8 cellular contexts compared by ENCODE assay signal in the genomic region with DNA sequence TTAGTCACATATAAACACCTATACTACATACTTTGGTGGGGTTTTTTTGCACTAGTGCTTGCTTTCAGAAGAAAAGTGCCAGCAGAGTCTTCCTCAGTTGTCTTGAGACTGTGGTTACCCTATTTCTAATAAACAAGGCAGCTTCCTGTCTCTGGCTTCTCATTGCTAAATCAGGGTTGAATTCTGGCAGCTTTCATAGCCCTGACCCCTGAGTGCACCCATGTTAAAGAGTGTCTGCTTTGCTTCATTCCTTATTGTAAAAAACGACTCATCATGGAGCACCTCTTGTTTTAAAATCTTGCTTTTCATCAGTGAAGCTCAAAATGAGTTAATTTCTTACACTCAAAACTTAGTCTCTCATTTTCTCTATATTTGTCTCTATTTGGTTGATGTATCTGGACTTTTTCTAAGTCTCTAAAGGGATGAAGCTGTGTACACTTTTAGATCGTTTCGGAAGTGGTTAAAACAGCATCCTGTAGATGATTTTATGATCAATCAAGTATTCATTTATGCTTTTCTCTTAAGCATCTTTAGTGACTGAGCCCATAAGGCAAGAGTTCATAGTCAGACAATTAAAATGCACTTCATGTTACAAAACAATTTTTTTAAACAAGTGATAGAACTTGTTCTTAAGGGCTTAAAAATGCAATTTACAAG.
A peak's percentile ranks its signal among the peaks of the same experiment; 100 is the strongest.
DNase-seq lines count a peak whose midpoint lies in the region; ATAC-seq and TF ChIP-seq lines count a peak whose summit lies in the region.

No MANE protein-coding gene starts in this region.

- no peaks in the 10 kb centered on the region for H3K27me3 Mint-ChIP-seq in activated CD8-positive, alpha-beta T cell treated with anti-CD3 and anti-CD28 coated beads, Interleukin-2, amount 10 ng/mL, durations not matched to agents 7 days and 5 days (ENCODE audit: low read depth)
- H3K27me3 Mint-ChIP-seq in progenitor cell of endocrine pancreas (no peaks in the 10 kb centered on the region), Calu3 (ENCODE audit: unreplicated experiment) (no peaks in the 10 kb centered on the region)

- H3K36me3 ChIP-seq in lower lobe of right lung, result no peaks in the 10 kb centered on the region

- H3K27ac Mint-ChIP-seq in activated CD8-positive, alpha-beta T cell treated with anti-CD3 and anti-CD28 coated beads, Interleukin-2, amount 10 ng/mL, durations not matched to agents 7 days and 5 days, result peak overlapping the region; percentile 90
- no peak overlapping the region for H3K27ac Mint-ChIP-seq in progenitor cell of endocrine pancreas
- H3K27ac Mint-ChIP-seq in Calu3 (ENCODE audit: unreplicated experiment), result no peak overlapping the region

- no peak overlapping the region for H3K4me3 ChIP-seq in lower lobe of right lung

- POLR2A ChIA-PET in activated CD8-positive, alpha-beta T cell treated with anti-CD3 and anti-CD28 coated beads, Interleukin-2, amount 10 ng/mL, durations not matched to agents 7 days and 5 days (lab: Charles Lee), result interaction anchor here (0.7 to 2.0 kb wide), 8 partner anchors 8 to 225 kb away, joined by 3 to 18 read pairs (median 4); no protein-coding TSS in a partner anchor

- intact Hi-C loops in Right ventricle myocardium inferior (cut with DNase I), result no loop called here
- intact Hi-C loops in cardiac septum (cut with DNase I), result loop anchor here (2.0 kb wide), 1 partner anchor 73 kb away; the partner anchor contains the start of gene KLF12
- intact Hi-C loops in lower lobe of right lung (cut with DNase I), result no loop called here
- intact Hi-C loops in Calu3 (cut with micrococcal nuclease; ENCODE audit: unreplicated experiment), result no loop called here

- H3K4me1 Mint-ChIP-seq in activated CD8-positive, alpha-beta T cell treated with anti-CD3 and anti-CD28 coated beads, Interleukin-2, amount 10 ng/mL, durations not matched to agents 7 days and 5 days (ENCODE audit: low read depth), result peaks cover 78% of the 10 kb centered on the region
- peaks cover 6% of the 10 kb centered on the region for H3K4me1 Mint-ChIP-seq in progenitor cell of endocrine pancreas (ENCODE audit: low read depth)
- H3K4me1 Mint-ChIP-seq in Calu3 (ENCODE audit: low read depth, unreplicated experiment), result no peaks in the 10 kb centered on the region

- DNase-seq in Right ventricle myocardium inferior (ENCODE audit: missing footprints) (no peak), cardiac septum (ENCODE audit: low spot score) (no peak), lower lobe of right lung (no peak), progenitor cell of endocrine pancreas (ENCODE audit: low spot score, unreplicated experiment) (no peak), GOT3 (lab: John Stamatoyannopoulos, UW) (no peak), Calu3 (no peak)
- peak; percentile 59 for DNase-seq in activated CD8-positive, alpha-beta T cell treated with anti-CD3 and anti-CD28 coated beads, Interleukin-2, amount 10 ng/mL, durations not matched to agents 7 days and 5 days

- peaks cover 46% of the 10 kb centered on the region for H3K36me3 Mint-ChIP-seq in activated CD8-positive, alpha-beta T cell treated with anti-CD3 and anti-CD28 coated beads, Interleukin-2, amount 10 ng/mL, durations not matched to agents 7 days and 5 days (ENCODE audit: low read depth)
- H3K36me3 Mint-ChIP-seq in progenitor cell of endocrine pancreas (ENCODE audit: insufficient read depth), result peaks cover 11% of the 10 kb centered on the region
- H3K36me3 Mint-ChIP-seq in Calu3 (ENCODE audit: insufficient read depth, unreplicated experiment), result no peaks in the 10 kb centered on the region

- no peak for TF ChIP-seq CTCF in lower lobe of right lung (IDR thresholded peaks at IDR 0.05)
- TF ChIP-seq CTCF in progenitor cell of endocrine pancreas (IDR thresholded peaks at IDR 0.05; ENCODE audit: unreplicated experiment), result no peak
- no peak for TF ChIP-seq CTCF in Calu3 (IDR thresholded peaks at IDR 0.05; ENCODE audit: unreplicated experiment)

- no TSS peak for BruUV-seq in Calu3 (replicated peaks; lab: Mats Ljungman, UMichigan)

- H3K27ac ChIP-seq in lower lobe of right lung, result peak overlapping the region; percentile 50

- CTCF ChIA-PET in activated CD8-positive, alpha-beta T cell treated with anti-CD3 and anti-CD28 coated beads, Interleukin-2, amount 10 ng/mL, durations not matched to agents 7 days and 5 days (lab: Charles Lee), result interaction anchor here (1.1 to 2.5 kb wide), 11 partner anchors 8 to 225 kb away, joined by 3 to 29 read pairs (median 4); no protein-coding TSS in a partner anchor
- CTCF ChIA-PET in Calu3 (lab: Charles Lee), result no interaction called here

- ATAC-seq in Right ventricle myocardium inferior (peak; percentile 58), HG03039 (IDR thresholded peaks at IDR 0.05; ENCODE audit: unreplicated experiment) (peak; percentile 48), lower lobe of right lung (peak; percentile 33 to 69)
- peak; percentile 85 for ATAC-seq in activated CD8-positive, alpha-beta T cell treated with anti-CD3 and anti-CD28 coated beads, Interleukin-2, amount 10 ng/mL, durations not matched to agents 7 days and 5 days

- H3K9me3 ChIP-seq in lower lobe of right lung, result no peaks in the 10 kb centered on the region

- H3K4me1 ChIP-seq in lower lobe of right lung, result peaks cover 18% of the 10 kb centered on the region

- H3K27me3 ChIP-seq in lower lobe of right lung (ENCODE audit: low read depth), result no peaks in the 10 kb centered on the region

- peak overlapping the region; percentile 65 for H3K4me3 Mint-ChIP-seq in activated CD8-positive, alpha-beta T cell treated with anti-CD3 and anti-CD28 coated beads, Interleukin-2, amount 10 ng/mL, durations not matched to agents 7 days and 5 days
- H3K4me3 Mint-ChIP-seq in progenitor cell of endocrine pancreas (ENCODE audit: low read depth), result no peak overlapping the region
- H3K4me3 Mint-ChIP-seq in Calu3 (ENCODE audit: low read depth, unreplicated experiment), result no peak overlapping the region

- H3K9me3 Mint-ChIP-seq in activated CD8-positive, alpha-beta T cell treated with anti-CD3 and anti-CD28 coated beads, Interleukin-2, amount 10 ng/mL, durations not matched to agents 7 days and 5 days (ENCODE audit: insufficient read depth), result peaks cover 10% of the 10 kb centered on the region
- H3K9me3 Mint-ChIP-seq in progenitor cell of endocrine pancreas (ENCODE audit: low read depth) (peaks cover 3% of the 10 kb centered on the region), Calu3 (ENCODE audit: low read depth, unreplicated experiment) (no peaks in the 10 kb centered on the region)
